ENCODE assay signal across 1 cellular context in the genomic region with DNA sequence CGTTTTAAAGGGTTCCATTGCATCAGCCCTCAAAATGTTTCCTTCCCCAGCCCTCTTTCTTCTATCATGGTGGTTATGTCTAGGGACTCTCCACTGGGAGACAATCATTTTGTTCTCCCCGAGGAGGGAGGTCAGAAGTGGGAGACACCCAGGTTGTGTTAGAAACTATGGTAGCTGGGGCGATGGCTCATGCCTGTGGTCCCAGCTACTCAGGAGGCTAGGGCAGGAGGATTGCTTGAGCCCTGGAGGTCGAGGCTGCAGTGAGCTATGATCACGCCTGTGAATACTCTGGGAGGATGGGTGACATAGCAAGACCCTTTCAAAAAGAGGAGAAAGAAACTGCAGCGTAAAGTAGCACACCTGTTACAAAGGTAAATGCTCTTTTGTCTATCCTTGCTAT.
A peak's percentile ranks its signal among the peaks of the same experiment; 100 is the strongest.
TF ChIP-seq lines count a peak whose summit lies in the region.

No MANE protein-coding gene starts in this region.

TF ChIP-seq in GM23338, 12 proteins besides CTCF, POLR2A, EP300 and RAD21 (continued from another document):
- TF ChIP-seq, protein P1, sequence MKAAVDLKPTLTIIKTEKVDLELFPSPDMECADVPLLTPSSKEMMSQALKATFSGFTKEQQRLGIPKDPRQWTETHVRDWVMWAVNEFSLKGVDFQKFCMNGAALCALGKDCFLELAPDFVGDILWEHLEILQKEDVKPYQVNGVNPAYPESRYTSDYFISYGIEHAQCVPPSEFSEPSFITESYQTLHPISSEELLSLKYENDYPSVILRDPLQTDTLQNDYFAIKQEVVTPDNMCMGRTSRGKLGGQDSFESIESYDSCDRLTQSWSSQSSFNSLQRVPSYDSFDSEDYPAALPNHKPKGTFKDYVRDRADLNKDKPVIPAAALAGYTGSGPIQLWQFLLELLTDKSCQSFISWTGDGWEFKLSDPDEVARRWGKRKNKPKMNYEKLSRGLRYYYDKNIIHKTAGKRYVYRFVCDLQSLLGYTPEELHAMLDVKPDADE (IDR thresholded peaks at IDR 0.05) = 0 out of 2 replicates have a peak, but pooled peaks have one; percentile 3
- TF ChIP-seq, protein P2, sequence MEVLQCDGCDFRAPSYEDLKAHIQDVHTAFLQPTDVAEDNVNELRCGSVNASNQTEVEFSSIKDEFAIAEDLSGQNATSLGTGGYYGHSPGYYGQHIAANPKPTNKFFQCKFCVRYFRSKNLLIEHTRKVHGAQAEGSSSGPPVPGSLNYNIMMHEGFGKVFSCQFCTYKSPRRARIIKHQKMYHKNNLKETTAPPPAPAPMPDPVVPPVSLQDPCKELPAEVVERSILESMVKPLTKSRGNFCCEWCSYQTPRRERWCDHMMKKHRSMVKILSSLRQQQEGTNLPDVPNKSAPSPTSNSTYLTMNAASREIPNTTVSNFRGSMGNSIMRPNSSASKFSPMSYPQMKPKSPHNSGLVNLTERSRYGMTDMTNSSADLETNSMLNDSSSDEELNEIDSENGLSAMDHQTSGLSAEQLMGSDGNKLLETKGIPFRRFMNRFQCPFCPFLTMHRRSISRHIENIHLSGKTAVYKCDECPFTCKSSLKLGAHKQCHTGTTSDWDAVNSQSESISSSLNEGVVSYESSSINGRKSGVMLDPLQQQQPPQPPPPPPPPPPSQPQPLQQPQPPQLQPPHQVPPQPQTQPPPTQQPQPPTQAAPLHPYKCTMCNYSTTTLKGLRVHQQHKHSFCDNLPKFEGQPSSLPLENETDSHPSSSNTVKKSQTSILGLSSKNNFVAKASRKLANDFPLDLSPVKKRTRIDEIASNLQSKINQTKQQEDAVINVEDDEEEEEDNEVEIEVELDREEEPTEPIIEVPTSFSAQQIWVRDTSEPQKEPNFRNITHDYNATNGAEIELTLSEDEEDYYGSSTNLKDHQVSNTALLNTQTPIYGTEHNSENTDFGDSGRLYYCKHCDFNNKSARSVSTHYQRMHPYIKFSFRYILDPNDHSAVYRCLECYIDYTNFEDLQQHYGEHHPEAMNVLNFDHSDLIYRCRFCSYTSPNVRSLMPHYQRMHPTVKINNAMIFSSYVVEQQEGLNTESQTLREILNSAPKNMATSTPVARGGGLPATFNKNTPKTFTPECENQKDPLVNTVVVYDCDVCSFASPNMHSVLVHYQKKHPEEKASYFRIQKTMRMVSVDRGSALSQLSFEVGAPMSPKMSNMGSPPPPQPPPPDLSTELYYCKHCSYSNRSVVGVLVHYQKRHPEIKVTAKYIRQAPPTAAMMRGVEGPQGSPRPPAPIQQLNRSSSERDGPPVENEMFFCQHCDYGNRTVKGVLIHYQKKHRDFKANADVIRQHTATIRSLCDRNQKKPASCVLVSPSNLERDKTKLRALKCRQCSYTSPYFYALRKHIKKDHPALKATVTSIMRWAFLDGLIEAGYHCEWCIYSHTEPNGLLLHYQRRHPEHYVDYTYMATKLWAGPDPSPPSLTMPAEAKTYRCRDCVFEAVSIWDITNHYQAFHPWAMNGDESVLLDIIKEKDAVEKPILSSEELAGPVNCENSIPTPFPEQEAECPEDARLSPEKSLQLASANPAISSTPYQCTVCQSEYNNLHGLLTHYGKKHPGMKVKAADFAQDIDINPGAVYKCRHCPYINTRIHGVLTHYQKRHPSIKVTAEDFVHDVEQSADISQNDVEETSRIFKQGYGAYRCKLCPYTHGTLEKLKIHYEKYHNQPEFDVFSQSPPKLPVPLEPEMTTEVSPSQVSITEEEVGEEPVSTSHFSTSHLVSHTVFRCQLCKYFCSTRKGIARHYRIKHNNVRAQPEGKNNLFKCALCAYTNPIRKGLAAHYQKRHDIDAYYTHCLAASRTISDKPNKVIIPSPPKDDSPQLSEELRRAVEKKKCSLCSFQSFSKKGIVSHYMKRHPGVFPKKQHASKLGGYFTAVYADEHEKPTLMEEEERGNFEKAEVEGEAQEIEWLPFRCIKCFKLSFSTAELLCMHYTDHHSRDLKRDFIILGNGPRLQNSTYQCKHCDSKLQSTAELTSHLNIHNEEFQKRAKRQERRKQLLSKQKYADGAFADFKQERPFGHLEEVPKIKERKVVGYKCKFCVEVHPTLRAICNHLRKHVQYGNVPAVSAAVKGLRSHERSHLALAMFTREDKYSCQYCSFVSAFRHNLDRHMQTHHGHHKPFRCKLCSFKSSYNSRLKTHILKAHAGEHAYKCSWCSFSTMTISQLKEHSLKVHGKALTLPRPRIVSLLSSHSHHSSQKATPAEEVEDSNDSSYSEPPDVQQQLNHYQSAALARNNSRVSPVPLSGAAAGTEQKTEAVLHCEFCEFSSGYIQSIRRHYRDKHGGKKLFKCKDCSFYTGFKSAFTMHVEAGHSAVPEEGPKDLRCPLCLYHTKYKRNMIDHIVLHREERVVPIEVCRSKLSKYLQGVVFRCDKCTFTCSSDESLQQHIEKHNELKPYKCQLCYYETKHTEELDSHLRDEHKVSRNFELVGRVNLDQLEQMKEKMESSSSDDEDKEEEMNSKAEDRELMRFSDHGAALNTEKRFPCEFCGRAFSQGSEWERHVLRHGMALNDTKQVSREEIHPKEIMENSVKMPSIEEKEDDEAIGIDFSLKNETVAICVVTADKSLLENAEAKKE (CRISPR knock-in tag; IDR thresholded peaks at IDR 0.05) = no peak
- TF ChIP-seq ZNF114 (CRISPR knock-in tag; IDR thresholded peaks at IDR 0.05) (no peak), POLR2AphosphoS5 (IDR thresholded peaks at IDR 0.05; ENCODE audit: low read depth) (no peak)
